In genomic region chr14:101122114-101122854, GRCh38 we compare ENCODE assay signal across 22 cellular contexts.
DNase-seq lines count a peak whose midpoint lies in the region; ATAC-seq and TF ChIP-seq lines count a peak whose summit lies in the region.
"Had no signal": no experiment of that assay in that cellular context is flagged by ENCODE, and none has a peak within 500 bp of the region (broad histone marks: within the 10 kb centered on the region; RNA-seq: fewer than 3 reads in every experiment).

No MANE protein-coding gene starts in this region.

- no peak for ATAC-seq in Right ventricle myocardium inferior
- ATAC-seq in heart left ventricle = no peak
- no peak for ATAC-seq in GM19395 (IDR thresholded peaks at IDR 0.05; ENCODE audit: unreplicated experiment)
- ATAC-seq: CD8-positive, alpha-beta T cell; K562 had no signal

- H3K36me3 Mint-ChIP-seq in osteocyte (ENCODE audit: unreplicated experiment) = no peaks in the 10 kb centered on the region
- H3K36me3 Mint-ChIP-seq: CD8-positive, alpha-beta T cell; natural killer cell had no signal

- no peaks in the 10 kb centered on the region for H3K27me3 Mint-ChIP-seq in osteocyte (ENCODE audit: unreplicated experiment)

- no peaks in the 10 kb centered on the region for H3K9me3 ChIP-seq in heart left ventricle

- no peaks in the 10 kb centered on the region for H3K9me3 Mint-ChIP-seq in osteocyte (ENCODE audit: unreplicated experiment)
- H3K9me3 Mint-ChIP-seq: CD8-positive, alpha-beta T cell; natural killer cell had no signal

- H3K4me1 Mint-ChIP-seq in osteocyte (ENCODE audit: unreplicated experiment) = peaks cover 21% of the 10 kb centered on the region

- no peak for TF ChIP-seq POLR2A in heart left ventricle (IDR thresholded peaks at IDR 0.05)

- no peak overlapping the region for H3K27ac Mint-ChIP-seq in osteocyte (ENCODE audit: unreplicated experiment)
- H3K27ac Mint-ChIP-seq: CD8-positive, alpha-beta T cell; H9 had no signal

- no peaks in the 10 kb centered on the region for H3K36me3 ChIP-seq in heart left ventricle
- H3K36me3 ChIP-seq: cardiac muscle cell had no signal

- TF ChIP-seq CTCF in heart left ventricle (IDR thresholded peaks at IDR 0.05) (no peak), osteocyte (IDR thresholded peaks at IDR 0.05) (no peak)

- DNase-seq in Right ventricle myocardium inferior (ENCODE audit: missing footprints) (peak; percentile 39), heart left ventricle (no peak), ecto neural progenitor cell (ENCODE audit: low spot score) (peak; percentile 35), osteocyte (ENCODE audit: extremely low spot score, unreplicated experiment) (peak; percentile 62), NCI-H146 treated with DMSO at 0.1 percent for 48 hours (lab: John Stamatoyannopoulos, UW; ENCODE audit: unreplicated experiment) (no peak), cerebellum (ENCODE audit: low spot score) (no peak), NCI-H510A treated with DMSO at 0.1 percent for 48 hours (lab: John Stamatoyannopoulos, UW) (no peak)
- DNase-seq: activated CD4-positive, alpha-beta T cell treated with anti-CD3 and anti-CD28 coated beads for 4 hours; activated naive CD4-positive, alpha-beta T cell; activated T-cell treated with anti-CD3 and anti-CD28 coated beads for 4 hours; DMS53; H9; MV-4-11; NCI-H187; NCI-H774 had no signal

- H3K4me3 ChIP-seq in heart left ventricle = no peak overlapping the region
- H3K4me3 ChIP-seq: cardiac muscle cell, dorsolateral prefrontal cortex, K562 had no signal

- intact Hi-C loops in Right ventricle myocardium inferior (cut with DNase I) (no loop called here), heart left ventricle (cut with DNase I) (no loop called here)

- H3K4me1 ChIP-seq in heart left ventricle = peaks cover 0 to 16% (median 2%) of the 10 kb centered on the region in 12 donors

- WGBS in heart left ventricle, 4 donors = 87 to 91% (median 89%) methylated on average over 14 to 18 of the region's 18 CpGs

- H3K27me3 ChIP-seq in heart left ventricle = peaks cover 0 to 15% (median 0%) of the 10 kb centered on the region in 9 donors
- H3K27me3 ChIP-seq: cardiac muscle cell had no signal

- H3K27ac ChIP-seq in heart left ventricle = peak overlapping the region in 1 of 12 donors; percentile 90
- H3K27ac ChIP-seq: cardiac muscle cell, epithelial cell of prostate had no signal

- H3K4me3 Mint-ChIP-seq in osteocyte (ENCODE audit: unreplicated experiment) = no peak overlapping the region
- H3K4me3 Mint-ChIP-seq: H9 had no signal

Comparison
In these comparisons a context has a peak if more than half of its experiments do, and no peak if none do; other contexts are left out.
1. DNase-seq: peak in Right ventricle myocardium inferior (single experiment), ecto neural progenitor cell (single experiment) and osteocyte (single experiment); none in heart left ventricle (0 of 5), NCI-H146 treated with DMSO at 0.1 percent for 48 hours (single experiment), cerebellum (single experiment) and NCI-H510A treated with DMSO at 0.1 percent for 48 hours (single experiment).